26 cellular contexts compared by ENCODE assay signal in genomic region chr10:133154996-133155778, GRCh38. TPM values are rescaled to one million over a fixed set of nuclear protein-coding genes. Genes with fewer than 3 reads are reported as not detected.
"Had no signal": no experiment of that assay in that cellular context is flagged by ENCODE, and none has a peak within 500 bp of the region (broad histone marks: within the 10 kb centered on the region; RNA-seq: fewer than 3 reads in every experiment).

No MANE protein-coding gene starts in this region.

- H3K9me3 Mint-ChIP-seq: activated naive CD4-positive, alpha-beta T cell treated with anti-CD3 and anti-CD28 coated beads, Interleukin-2, amount 50 U/mL, for 24 hours; activated naive CD8-positive, alpha-beta T cell treated with anti-CD3 and anti-CD28 coated beads, Interleukin-2, amount 50 U/mL, for 24 hours; effector memory CD8-positive, alpha-beta T cell; stimulated activated effector memory CD8-positive, alpha-beta T cell treated with anti-CD3 and anti-CD28 coated beads, Interleukin-12 subunit alpha, Interleukin-12 subunit beta, amount 100 ng/mL, for 72 hours; stimulated activated naive CD8-positive, alpha-beta T cell treated with anti-CD3 and anti-CD28 coated beads, Interleukin-15, Interleukin-2, amounts not matched to agents 100 ng/mL and 50 ng/mL, for 24 hours had no signal

- H3K27ac ChIP-seq: colonic mucosa, gastroesophageal sphincter, neural progenitor cell, right lobe of liver, thoracic aorta, uterus had no signal

- ATAC-seq: activated CD4-positive, alpha-beta T cell treated with anti-CD3 and anti-CD28 coated beads for 36 hours; activated naive CD8-positive, alpha-beta T cell treated with anti-CD3 and anti-CD28 coated beads, Interleukin-2, amount 50 U/mL, for 24 hours; effector memory CD8-positive, alpha-beta T cell; gastroesophageal sphincter; naive thymus-derived CD8-positive, alpha-beta T cell; right lobe of liver; stimulated activated effector memory CD8-positive, alpha-beta T cell treated with anti-CD3 and anti-CD28 coated beads, Interleukin-12 subunit alpha, Interleukin-12 subunit beta, amount 100 ng/mL, for 72 hours had no signal

- H3K27ac Mint-ChIP-seq: activated CD4-positive, alpha-beta T cell treated with anti-CD3 and anti-CD28 coated beads for 36 hours; activated naive CD4-positive, alpha-beta T cell treated with anti-CD3 and anti-CD28 coated beads, Interleukin-2, amount 50 U/mL, for 24 hours; activated naive CD8-positive, alpha-beta T cell treated with anti-CD3 and anti-CD28 coated beads, Interleukin-2, amount 50 U/mL, for 24 hours; activated T-helper 1 cell treated with anti-CD3 and anti-CD28 coated beads, Interleukin-12 subunit alpha, Interleukin-12 subunit beta, Interleukin-2, Interleukin-4 antibody, amounts not matched to agents 30 ng/mL and 10 ng/mL and 1 ng/mL, durations not matched to agents 14 hours and 24 hours and 36 hours; effector memory CD8-positive, alpha-beta T cell; immature natural killer cell; naive thymus-derived CD8-positive, alpha-beta T cell; neural progenitor cell; progenitor cell of endocrine pancreas; stimulated activated effector memory CD8-positive, alpha-beta T cell treated with anti-CD3 and anti-CD28 coated beads, Interleukin-12 subunit alpha, Interleukin-12 subunit beta, amount 100 ng/mL, for 72 hours; stimulated activated naive CD8-positive, alpha-beta T cell treated with anti-CD3 and anti-CD28 coated beads, Interleukin-15, Interleukin-2, amounts not matched to agents 100 ng/mL and 50 ng/mL, for 24 hours had no signal

- H3K9ac ChIP-seq: neural progenitor cell had no signal

- H2AFZ ChIP-seq: neural progenitor cell had no signal

- H3K36me3 Mint-ChIP-seq: activated naive CD4-positive, alpha-beta T cell treated with anti-CD3 and anti-CD28 coated beads, Interleukin-2, amount 50 U/mL, for 24 hours; immature natural killer cell; naive thymus-derived CD8-positive, alpha-beta T cell; neural progenitor cell; stimulated activated effector memory CD8-positive, alpha-beta T cell treated with anti-CD3 and anti-CD28 coated beads, Interleukin-12 subunit alpha, Interleukin-12 subunit beta, amount 100 ng/mL, for 72 hours had no signal

- H3K9me3 ChIP-seq: colonic mucosa, gastroesophageal sphincter, right lobe of liver, thoracic aorta, uterus had no signal

- DNase-seq: activated CD4-positive, alpha-beta T cell treated with anti-CD3 and anti-CD28 coated beads for 36 hours; activated CD4-positive, CD25-positive, alpha-beta regulatory T cell; activated naive CD8-positive, alpha-beta T cell treated with anti-CD3 and anti-CD28 coated beads, Interleukin-2, amount 50 U/mL, for 24 hours; activated T-cell treated with anti-CD3 and anti-CD28 coated beads for 4 hours; amygdala; colonic mucosa; effector memory CD8-positive, alpha-beta T cell; hippocampal formation; immature natural killer cell; naive thymus-derived CD8-positive, alpha-beta T cell; small intestine; stimulated activated CD4-positive, alpha-beta T cell treated with anti-CD3 and anti-CD28 coated beads, Interleukin-4, amount 100 ng/mL, for 24 hours; trophoblast cell; uterus had no signal

- H3K4me3 ChIP-seq: colonic mucosa, gastroesophageal sphincter, neural progenitor cell, right lobe of liver, thoracic aorta, uterus had no signal

- H3K4me2 ChIP-seq: neural progenitor cell had no signal

- H3K4me1 Mint-ChIP-seq: activated CD4-positive, alpha-beta T cell treated with anti-CD3 and anti-CD28 coated beads for 36 hours; activated naive CD4-positive, alpha-beta T cell treated with anti-CD3 and anti-CD28 coated beads, Interleukin-2, amount 50 U/mL, for 24 hours; activated naive CD8-positive, alpha-beta T cell treated with anti-CD3 and anti-CD28 coated beads, Interleukin-2, amount 50 U/mL, for 24 hours; immature natural killer cell; naive thymus-derived CD8-positive, alpha-beta T cell; stimulated activated effector memory CD8-positive, alpha-beta T cell treated with anti-CD3 and anti-CD28 coated beads, Interleukin-12 subunit alpha, Interleukin-12 subunit beta, amount 100 ng/mL, for 72 hours had no signal

- H3K4me1 ChIP-seq: colonic mucosa, right lobe of liver had no signal

- H3K27me3 ChIP-seq: colonic mucosa, neural progenitor cell, right lobe of liver, uterus had no signal

- H3K36me3 ChIP-seq: colonic mucosa, gastroesophageal sphincter, neural progenitor cell, right lobe of liver, thoracic aorta, uterus had no signal

- H3K4me3 Mint-ChIP-seq: activated CD4-positive, alpha-beta T cell treated with anti-CD3 and anti-CD28 coated beads for 36 hours; activated naive CD4-positive, alpha-beta T cell treated with anti-CD3 and anti-CD28 coated beads, Interleukin-2, amount 50 U/mL, for 24 hours; activated naive CD8-positive, alpha-beta T cell treated with anti-CD3 and anti-CD28 coated beads, Interleukin-2, amount 50 U/mL, for 24 hours; activated T-helper 1 cell treated with anti-CD3 and anti-CD28 coated beads, Interleukin-12 subunit alpha, Interleukin-12 subunit beta, Interleukin-2, Interleukin-4 antibody, amounts not matched to agents 30 ng/mL and 10 ng/mL and 1 ng/mL, durations not matched to agents 14 hours and 24 hours and 36 hours; effector memory CD8-positive, alpha-beta T cell; immature natural killer cell; naive thymus-derived CD8-positive, alpha-beta T cell; neural progenitor cell; stimulated activated effector memory CD8-positive, alpha-beta T cell treated with anti-CD3 and anti-CD28 coated beads, Interleukin-12 subunit alpha, Interleukin-12 subunit beta, amount 100 ng/mL, for 72 hours; stimulated activated naive CD8-positive, alpha-beta T cell treated with anti-CD3 and anti-CD28 coated beads, Interleukin-15, Interleukin-2, amounts not matched to agents 100 ng/mL and 50 ng/mL, for 24 hours had no signal

RNA-seq across cellular contexts. Expression of gene KNDC1, which starts 4.8 kb away (rescaled TPM):
- total RNA-seq: activated CD4-positive, alpha-beta T cell treated with anti-CD3 and anti-CD28 coated beads for 36 hours; endothelial cell of umbilical vein; osteocyte; subcutaneous adipose tissue had no signal
- polyA plus RNA-seq: endothelial cell of umbilical vein; immature natural killer cell; naive thymus-derived CD8-positive, alpha-beta T cell had no signal
